In the genomic region with DNA sequence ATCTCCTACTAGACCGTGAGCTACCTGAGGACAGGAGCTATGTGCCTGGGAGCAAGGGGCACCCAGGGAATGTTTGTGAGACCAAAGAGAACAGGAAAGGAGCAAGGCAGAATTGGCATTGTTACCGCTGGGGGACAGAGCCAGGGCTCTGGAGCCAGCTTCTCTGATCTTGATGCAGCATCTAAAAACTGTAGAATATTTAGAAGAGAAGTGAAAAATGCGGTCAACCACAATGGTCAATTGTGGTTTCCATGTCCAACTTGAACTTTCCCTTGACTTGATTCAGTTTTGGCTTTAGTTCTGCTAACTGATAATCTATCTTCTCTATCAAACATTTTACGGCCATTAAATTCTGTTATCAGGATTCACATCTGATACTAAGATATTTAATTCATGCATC, we compare ENCODE assay signal across 1 cellular context.
A peak's percentile ranks its signal among the peaks of the same experiment; 100 is the strongest.
TF ChIP-seq lines count a peak whose summit lies in the region.

No MANE protein-coding gene starts in this region.

TF ChIP-seq in GM12878, 131 proteins besides CTCF, POLR2A, EP300 and RAD21 (continued from another document):
- TF ChIP-seq, protein P1, sequence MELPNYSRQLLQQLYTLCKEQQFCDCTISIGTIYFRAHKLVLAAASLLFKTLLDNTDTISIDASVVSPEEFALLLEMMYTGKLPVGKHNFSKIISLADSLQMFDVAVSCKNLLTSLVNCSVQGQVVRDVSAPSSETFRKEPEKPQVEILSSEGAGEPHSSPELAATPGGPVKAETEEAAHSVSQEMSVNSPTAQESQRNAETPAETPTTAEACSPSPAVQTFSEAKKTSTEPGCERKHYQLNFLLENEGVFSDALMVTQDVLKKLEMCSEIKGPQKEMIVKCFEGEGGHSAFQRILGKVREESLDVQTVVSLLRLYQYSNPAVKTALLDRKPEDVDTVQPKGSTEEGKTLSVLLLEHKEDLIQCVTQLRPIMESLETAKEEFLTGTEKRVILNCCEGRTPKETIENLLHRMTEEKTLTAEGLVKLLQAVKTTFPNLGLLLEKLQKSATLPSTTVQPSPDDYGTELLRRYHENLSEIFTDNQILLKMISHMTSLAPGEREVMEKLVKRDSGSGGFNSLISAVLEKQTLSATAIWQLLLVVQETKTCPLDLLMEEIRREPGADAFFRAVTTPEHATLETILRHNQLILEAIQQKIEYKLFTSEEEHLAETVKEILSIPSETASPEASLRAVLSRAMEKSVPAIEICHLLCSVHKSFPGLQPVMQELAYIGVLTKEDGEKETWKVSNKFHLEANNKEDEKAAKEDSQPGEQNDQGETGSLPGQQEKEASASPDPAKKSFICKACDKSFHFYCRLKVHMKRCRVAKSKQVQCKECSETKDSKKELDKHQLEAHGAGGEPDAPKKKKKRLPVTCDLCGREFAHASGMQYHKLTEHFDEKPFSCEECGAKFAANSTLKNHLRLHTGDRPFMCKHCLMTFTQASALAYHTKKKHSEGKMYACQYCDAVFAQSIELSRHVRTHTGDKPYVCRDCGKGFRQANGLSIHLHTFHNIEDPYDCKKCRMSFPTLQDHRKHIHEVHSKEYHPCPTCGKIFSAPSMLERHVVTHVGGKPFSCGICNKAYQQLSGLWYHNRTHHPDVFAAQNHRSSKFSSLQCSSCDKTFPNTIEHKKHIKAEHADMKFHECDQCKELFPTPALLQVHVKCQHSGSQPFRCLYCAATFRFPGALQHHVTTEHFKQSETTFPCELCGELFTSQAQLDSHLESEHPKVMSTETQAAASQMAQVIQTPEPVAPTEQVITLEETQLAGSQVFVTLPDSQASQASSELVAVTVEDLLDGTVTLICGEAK (IDR thresholded peaks at IDR 0.05; ENCODE audit: borderline replicate concordance): no peak
- TF ChIP-seq SIX5 (IDR thresholded peaks at IDR 0.05; ENCODE audit: low read depth, low read length, severe bottlenecking): no peak
- peak; percentile 99 for TF ChIP-seq RUNX3 (IDR thresholded peaks at IDR 0.05; ENCODE audit: low read length)
- TF ChIP-seq IKZF1 (conservative IDR thresholded peaks at IDR 0.05): 0 out of 2 replicates have a peak, but pooled peaks have one; percentile 21
- TF ChIP-seq SMAD5 (IDR thresholded peaks at IDR 0.05; ENCODE audit: low read depth): no peak
- peak; percentile 23; the same call in 1 of the 2 replicates for TF ChIP-seq CREM (IDR thresholded peaks at IDR 0.05; ENCODE audit: low read depth)
- TF ChIP-seq NBN (IDR thresholded peaks at IDR 0.05): no peak
- TF ChIP-seq PML (IDR thresholded peaks at IDR 0.05; ENCODE audit: low read length): 0 out of 2 replicates have a peak, but pooled peaks have one; percentile 26
- TF ChIP-seq HDAC6 (IDR thresholded peaks at IDR 0.05; ENCODE audit: unreplicated experiment): no peak
- peak; percentile 86 for TF ChIP-seq NFIC (IDR thresholded peaks at IDR 0.05; ENCODE audit: low read depth, low read length)
- peak; percentile 59; the same call in 1 of the 2 replicates for TF ChIP-seq IRF4 (IDR thresholded peaks at IDR 0.05; ENCODE audit: low read depth, low read length)
- TF ChIP-seq BACH1 (IDR thresholded peaks at IDR 0.05; ENCODE audit: borderline replicate concordance): no peak
- no peak for TF ChIP-seq RELA (IDR thresholded peaks at IDR 0.05; ENCODE audit: borderline replicate concordance, partially characterized antibody)
- peak; percentile 94 for TF ChIP-seq SPI1 (IDR thresholded peaks at IDR 0.05; ENCODE audit: borderline replicate concordance, insufficient read depth, low read depth, low read length)
- TF ChIP-seq PAX5 (IDR thresholded peaks at IDR 0.05; ENCODE audit: borderline replicate concordance, low read depth, low read length): peak; percentile 57; the same call in 1 of the 2 replicates
- peak; percentile 78; the same call in 1 of the 2 replicates for TF ChIP-seq BCL11A (IDR thresholded peaks at IDR 0.05; ENCODE audit: low read depth, low read length)
